ENCODE assay signal across 1 cellular context in genomic region chr4:48340905-48341775, GRCh38.
TF ChIP-seq lines count a peak whose summit lies in the region.

TSS of gene SLAIN2 (plus strand) at chr4:48341529. CDS start at chr4:48341740, 211 bp downstream.

TF ChIP-seq in K562, 482 proteins besides CTCF, POLR2A, EP300 and RAD21 (continued from another document and continues in another):
- TF ChIP-seq MGA (IDR thresholded peaks at IDR 0.05), result no peak
- peak; percentile 70; the same call in 1 of the 2 replicates for TF ChIP-seq SMAD4 (CRISPR knock-in tag; conservative IDR thresholded peaks at IDR 0.05)
- no peak for TF ChIP-seq BHLHE40 (IDR thresholded peaks at IDR 0.05; ENCODE audit: low read length)
- no peak for TF ChIP-seq ZSCAN32 (CRISPR knock-in tag; IDR thresholded peaks at IDR 0.05)
- no peak for TF ChIP-seq CBFB (CRISPR knock-in tag; IDR thresholded peaks at IDR 0.05)
- TF ChIP-seq STAT6 (CRISPR knock-in tag; IDR thresholded peaks at IDR 0.05), result peak; percentile 9; the same call in 1 of the 2 replicates
- no peak for TF ChIP-seq NFXL1 (CRISPR knock-in tag; IDR thresholded peaks at IDR 0.05)
- no peak for TF ChIP-seq ZNF511 (CRISPR knock-in tag; IDR thresholded peaks at IDR 0.05)
- no peak for TF ChIP-seq NFYB (IDR thresholded peaks at IDR 0.05; ENCODE audit: extremely low read depth, insufficient read length)
- TF ChIP-seq BRD9 (IDR thresholded peaks at IDR 0.05; ENCODE audit: low read depth, partially characterized antibody), result peak; percentile 73
- no peak for TF ChIP-seq PHF21A (IDR thresholded peaks at IDR 0.05; ENCODE audit: borderline replicate concordance, low read depth)
- 0 out of 2 replicates have a peak, but pooled peaks have one; percentile 21 for TF ChIP-seq ZBTB33 (CRISPR knock-in tag; IDR thresholded peaks at IDR 0.05)
- TF ChIP-seq ZNF316 (IDR thresholded peaks at IDR 0.05), result 0 out of 2 replicates have a peak, but pooled peaks have one; percentile 34
- TF ChIP-seq SNRNP70 (optimal IDR thresholded peaks at IDR 0.05; ENCODE audit: low read depth, low read length), result no peak
- no peak; the same call in 1 of the 2 replicates for TF ChIP-seq KLF6 (CRISPR knock-in tag; IDR thresholded peaks at IDR 0.05; ENCODE audit: borderline replicate concordance)
- TF ChIP-seq CREB3L1 (IDR thresholded peaks at IDR 0.05; ENCODE audit: borderline replicate concordance, low read depth), result no peak; the same call in 1 of the 2 replicates
- TF ChIP-seq MIER1 (IDR thresholded peaks at IDR 0.05; ENCODE audit: low read depth), result no peak
- no peak for TF ChIP-seq CBX2 (IDR thresholded peaks at IDR 0.05; ENCODE audit: insufficient read depth, low read length, poor library complexity, severe bottlenecking)
- TF ChIP-seq MITF (IDR thresholded peaks at IDR 0.05), result no peak
- TF ChIP-seq PURB (CRISPR knock-in tag; IDR thresholded peaks at IDR 0.05; ENCODE audit: low read depth), result no peak
- no peak for TF ChIP-seq DDX20 (tag; IDR thresholded peaks at IDR 0.05; ENCODE audit: low read depth)
- TF ChIP-seq ZNF280A (IDR thresholded peaks at IDR 0.05; ENCODE audit: low read depth, partially characterized antibody), result no peak
- peak; percentile 52; the same call in 1 of the 2 replicates for TF ChIP-seq HES1 (IDR thresholded peaks at IDR 0.05; ENCODE audit: low read depth)
- TF ChIP-seq ELK3 (CRISPR knock-in tag; IDR thresholded peaks at IDR 0.05), result no peak
- no peak for TF ChIP-seq CHD4 (IDR thresholded peaks at IDR 0.05; ENCODE audit: insufficient read depth, insufficient replicate concordance, low read depth, low read length, poor library complexity, severe bottlenecking)
- TF ChIP-seq NR2F6 (CRISPR knock-in tag; IDR thresholded peaks at IDR 0.05), result no peak
- TF ChIP-seq HMGN3 (IDR thresholded peaks at IDR 0.05; ENCODE audit: borderline replicate concordance, extremely low read depth, insufficient read length, low read depth, low read length), result peak; percentile 55
- no peak for TF ChIP-seq KLF10 (CRISPR knock-in tag; IDR thresholded peaks at IDR 0.05)
- no peak for TF ChIP-seq NFIX (CRISPR knock-in tag; IDR thresholded peaks at IDR 0.05; ENCODE audit: low read depth)
- TF ChIP-seq ZNF830 (CRISPR knock-in tag; IDR thresholded peaks at IDR 0.05), result no peak
- TF ChIP-seq TFAM (CRISPR knock-in tag; conservative IDR thresholded peaks at IDR 0.05), result no peak
- TF ChIP-seq FOXA3 (CRISPR knock-in tag; conservative IDR thresholded peaks at IDR 0.05 in 1 of 2, IDR thresholded peaks at IDR 0.05 in 1 of 2), result no peak; a peak in 1 of 4 replicates
- no peak for TF ChIP-seq TRIM24 (IDR thresholded peaks at IDR 0.05)
- no peak; the same call in 1 of the 2 replicates for TF ChIP-seq ARID1B (IDR thresholded peaks at IDR 0.05)
- TF ChIP-seq ELF2 (CRISPR knock-in tag; IDR thresholded peaks at IDR 0.05), result no peak
- TF ChIP-seq TCF3 (CRISPR knock-in tag; IDR thresholded peaks at IDR 0.05), result 0 out of 2 replicates have a peak, but pooled peaks have one; percentile 27
